1 cellular context compared by ENCODE assay signal in the genomic region with DNA sequence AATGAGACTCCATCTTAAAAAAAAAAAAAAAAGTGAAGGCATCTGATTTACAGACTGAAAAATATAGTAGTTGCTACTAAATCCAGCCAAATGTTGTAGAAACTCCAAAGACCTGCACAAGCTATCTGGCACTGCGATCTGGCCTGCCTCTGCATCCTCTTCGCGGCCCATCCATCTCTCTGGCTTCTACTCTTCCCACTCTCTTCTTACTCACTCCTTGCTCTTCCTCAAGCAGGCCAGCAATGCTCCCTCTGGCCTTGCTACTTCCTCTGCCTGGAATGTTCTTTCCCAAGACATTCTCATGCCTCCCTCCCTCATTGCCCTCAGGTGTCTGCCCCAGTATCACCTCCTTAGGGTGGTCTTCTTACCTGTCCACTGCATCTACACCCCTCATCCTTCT.
TF ChIP-seq lines count a peak whose summit lies in the region.

No MANE protein-coding gene starts in this region.

TF ChIP-seq in K562, 482 proteins besides CTCF, POLR2A, EP300 and RAD21:
- TF ChIP-seq POLR2AphosphoS5 (IDR thresholded peaks at IDR 0.05; ENCODE audit: control insufficient read depth, insufficient read depth, low read depth, low read length) (no peak), ZBTB17 (CRISPR knock-in tag; IDR thresholded peaks at IDR 0.05) (0 out of 2 replicates have a peak, but pooled peaks have one; percentile 41), CHD4 (IDR thresholded peaks at IDR 0.05; ENCODE audit: insufficient read depth, insufficient replicate concordance, low read depth, low read length, poor library complexity, severe bottlenecking) (no peak), BDP1 (IDR thresholded peaks at IDR 0.05; ENCODE audit: insufficient read depth, insufficient read length) (no peak), PPARD (CRISPR knock-in tag; IDR thresholded peaks at IDR 0.05) (no peak), ZNF707 (CRISPR knock-in tag; conservative IDR thresholded peaks at IDR 0.05) (no peak)
- TF ChIP-seq, protein P1, sequence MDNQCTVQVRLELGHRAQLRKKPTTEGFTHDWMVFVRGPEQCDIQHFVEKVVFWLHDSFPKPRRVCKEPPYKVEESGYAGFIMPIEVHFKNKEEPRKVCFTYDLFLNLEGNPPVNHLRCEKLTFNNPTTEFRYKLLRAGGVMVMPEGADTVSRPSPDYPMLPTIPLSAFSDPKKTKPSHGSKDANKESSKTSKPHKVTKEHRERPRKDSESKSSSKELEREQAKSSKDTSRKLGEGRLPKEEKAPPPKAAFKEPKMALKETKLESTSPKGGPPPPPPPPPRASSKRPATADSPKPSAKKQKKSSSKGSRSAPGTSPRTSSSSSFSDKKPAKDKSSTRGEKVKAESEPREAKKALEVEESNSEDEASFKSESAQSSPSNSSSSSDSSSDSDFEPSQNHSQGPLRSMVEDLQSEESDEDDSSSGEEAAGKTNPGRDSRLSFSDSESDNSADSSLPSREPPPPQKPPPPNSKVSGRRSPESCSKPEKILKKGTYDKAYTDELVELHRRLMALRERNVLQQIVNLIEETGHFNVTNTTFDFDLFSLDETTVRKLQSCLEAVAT (IDR thresholded peaks at IDR 0.05), result peak in 1 of 2 experiments; percentile 85; a peak in 2 of 4 replicates
TF ChIP-seq in K562: peak in this region for 2.
